8 cellular contexts compared by ENCODE assay signal in the genomic region with DNA sequence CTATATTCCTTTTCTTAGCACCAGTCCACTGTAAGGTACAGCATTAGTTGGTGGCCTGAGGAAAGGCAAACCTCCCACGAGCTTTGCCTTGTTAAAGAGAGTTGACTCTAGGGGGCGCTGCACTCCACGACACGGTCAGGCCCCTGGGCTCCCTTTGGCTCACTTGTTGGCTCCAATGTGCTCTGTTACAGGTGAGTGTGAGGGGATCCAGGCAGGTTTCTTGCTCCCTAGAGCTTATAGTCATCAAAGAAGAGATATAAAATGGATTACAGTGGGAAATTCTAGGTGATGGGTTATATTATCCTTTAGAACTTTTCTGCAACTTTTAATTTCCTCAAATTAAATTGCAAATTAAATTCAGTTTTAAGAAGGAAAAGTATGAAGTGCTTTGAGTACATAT. TPM values are rescaled to one million over a fixed set of nuclear protein-coding genes. Genes with fewer than 3 reads are reported as not detected.
A peak's percentile ranks its signal among the peaks of the same experiment; 100 is the strongest.
DNase-seq lines count a peak whose midpoint lies in the region; ATAC-seq and TF ChIP-seq lines count a peak whose summit lies in the region.

No MANE protein-coding gene starts in this region.

- DNase-seq in GM10266 (ENCODE audit: extremely low spot score), result peak; percentile 83
- DNase-seq in MM.1S, result peak; percentile 86
- DNase-seq in RWPE2 (ENCODE audit: low spot score), result peak; percentile 78
- DNase-seq in activated T-helper 9 cell treated with anti-CD3 and anti-CD28 coated beads, Interleukin-2, amount 50 U/mL, for 16 hours (ENCODE audit: low read depth), result peak; percentile 66
- DNase-seq in foreskin melanocyte, result peak; percentile 41
- peak; percentile 97 for DNase-seq in osteoblast (ENCODE audit: insufficient read length, low spot score, missing footprints)
- peak; percentile 88 to 92 for DNase-seq in thyroid gland

- no peaks in the 10 kb centered on the region for H3K9me2 ChIP-seq in MM.1S (replicated peaks; ENCODE audit: insufficient read depth, low read length)

- no peaks in the 10 kb centered on the region for H4K20me1 ChIP-seq in MM.1S (ENCODE audit: insufficient read depth, low read length)
- peaks cover 1% of the 10 kb centered on the region for H4K20me1 ChIP-seq in osteoblast (ENCODE audit: insufficient read depth, low read length)

- ATAC-seq in RWPE2 (ENCODE audit: low read depth), result peak; percentile 41
- ATAC-seq in GM19452 (IDR thresholded peaks at IDR 0.05; ENCODE audit: unreplicated experiment), result no peak

- H3K79me2 ChIP-seq in MM.1S (ENCODE audit: low read length), result peaks cover 5% of the 10 kb centered on the region
- peaks cover 6% of the 10 kb centered on the region for H3K79me2 ChIP-seq in osteoblast (ENCODE audit: insufficient read depth, low read length)

- H3K27me3 ChIP-seq in MM.1S (replicated peaks; ENCODE audit: insufficient read depth, low read length), result no peaks in the 10 kb centered on the region
- H3K27me3 ChIP-seq in RWPE2 (ENCODE audit: insufficient read depth, poor library complexity, severe bottlenecking), result no peaks in the 10 kb centered on the region
- H3K27me3 ChIP-seq in osteoblast (ENCODE audit: insufficient read depth, low read length), result no peaks in the 10 kb centered on the region
- no peaks in the 10 kb centered on the region for H3K27me3 ChIP-seq in thyroid gland

- WGBS in thyroid gland, 2 donors, result 0 to 2% methylated on average over 4 of the region's 4 CpGs

- TF ChIP-seq CTCF in GM10266 (IDR thresholded peaks at IDR 0.05; ENCODE audit: control insufficient read depth, insufficient read depth, low read depth, missing control alignments) (peak; percentile 85), MM.1S (IDR thresholded peaks at IDR 0.05; ENCODE audit: low read length) (peak; percentile 89), RWPE2 (IDR thresholded peaks at IDR 0.05; ENCODE audit: poor library complexity, severe bottlenecking) (peak; percentile 95), osteoblast (IDR thresholded peaks at IDR 0.05; ENCODE audit: extremely low read depth, low read depth, low read length) (peak; percentile 96), thyroid gland (IDR thresholded peaks at IDR 0.05) (peak; percentile 42 to 89 (median 82))

- H3K36me3 ChIP-seq in MM.1S (replicated peaks; ENCODE audit: insufficient read depth, low read length) (no peaks in the 10 kb centered on the region), RWPE2 (ENCODE audit: low read depth) (no peaks in the 10 kb centered on the region), osteoblast (ENCODE audit: insufficient read depth, low read length) (no peaks in the 10 kb centered on the region), thyroid gland (no peaks in the 10 kb centered on the region)

- no peak overlapping the region for H3K4me3 ChIP-seq in MM.1S (ENCODE audit: low read length)
- H3K4me3 ChIP-seq in RWPE2 (ENCODE audit: severe bottlenecking), result no peak overlapping the region
- no peak overlapping the region for H3K4me3 ChIP-seq in osteoblast (ENCODE audit: insufficient read depth, low read length)
- H3K4me3 ChIP-seq in thyroid gland (replicated peaks in 1 of 3), result no peak overlapping the region

- no peak overlapping the region for H3K4me2 ChIP-seq in MM.1S (ENCODE audit: low read depth, low read length)
- H3K4me2 ChIP-seq in osteoblast (ENCODE audit: insufficient read depth, low read length), result no peak overlapping the region

- peaks cover 5% of the 10 kb centered on the region; the same call in 1 of the 2 replicates for H3F3A ChIP-seq in MM.1S (ENCODE audit: insufficient read depth, low read length)

- no peak overlapping the region for H3K9ac ChIP-seq in MM.1S (ENCODE audit: low read length)

- no peak overlapping the region for H2AFZ ChIP-seq in MM.1S (ENCODE audit: low read length)
- H2AFZ ChIP-seq in osteoblast (ENCODE audit: low read length), result no peak overlapping the region

- no peaks in the 10 kb centered on the region for H3K4me1 ChIP-seq in MM.1S (ENCODE audit: low read length)
- no peaks in the 10 kb centered on the region for H3K4me1 ChIP-seq in RWPE2 (ENCODE audit: insufficient read depth, poor library complexity, severe bottlenecking)
- peaks cover 8% of the 10 kb centered on the region for H3K4me1 ChIP-seq in osteoblast (ENCODE audit: insufficient read depth, low read length)
- peaks cover under 1 to 10% of the 10 kb centered on the region in 2 donors for H3K4me1 ChIP-seq in thyroid gland

- H3K27ac ChIP-seq in MM.1S (ENCODE audit: low read length), result no peak overlapping the region
- no peak overlapping the region for H3K27ac ChIP-seq in RWPE2 (ENCODE audit: poor library complexity, severe bottlenecking)
- H3K27ac ChIP-seq in osteoblast (ENCODE audit: low read depth, low read length), result no peak overlapping the region
- no peak overlapping the region for H3K27ac ChIP-seq in thyroid gland

- no peak for TF ChIP-seq POLR2A in thyroid gland (IDR thresholded peaks at IDR 0.05)

- intact Hi-C loops in thyroid gland (cut with DNase I), result no loop called here

- H3K9me3 ChIP-seq in MM.1S (replicated peaks; ENCODE audit: insufficient read depth, low read length) (no peaks in the 10 kb centered on the region), RWPE2 (ENCODE audit: severe bottlenecking) (no peaks in the 10 kb centered on the region), osteoblast (ENCODE audit: low read depth, low read length) (no peaks in the 10 kb centered on the region), thyroid gland (no peaks in the 10 kb centered on the region)

RNA-seq across cellular contexts. Expression of a gene that starts 3.7 kb away (rescaled TPM):
- total RNA-seq in osteoblast (not detected in 2 replicates), thyroid gland (under 1 TPM in 1 of 4 donors, not detected in 3; under 0.01 TPM)

RNA-seq across cellular contexts. Expression of a gene that starts 4.3 kb away (rescaled TPM):
- total RNA-seq in osteoblast (16.2 and 17.4 TPM in 2 replicates), thyroid gland (100 to 1,000 TPM in 3 of 4 donors, 10 to 100 TPM in 1; 39.4 to 130 (median 116) TPM)

Comparison
In these comparisons a context has a peak if more than half of its experiments do, and no peak if none do; other contexts are left out.
1. DNase-seq: peak in every context shown above with its lines; median percentile 97 in osteoblast; 90 in thyroid gland; 86 in MM.1S; 83 in GM10266; 78 in RWPE2; 66 in activated T-helper 9 cell treated with anti-CD3 and anti-CD28 coated beads, Interleukin-2, amount 50 U/mL, for 16 hours; 41 in foreskin melanocyte.